Comparison of ENCODE assay signal across 1 cellular context in genomic region chr9:83977196-83977595, GRCh38.
TF ChIP-seq lines count a peak whose summit lies in the region.

No MANE protein-coding gene starts in this region.

TF ChIP-seq in K562, 482 proteins besides CTCF, POLR2A, EP300 and RAD21 (continued from another document):
- no peak for TF ChIP-seq ELF4 (CRISPR knock-in tag; IDR thresholded peaks at IDR 0.05)
- TF ChIP-seq C11orf30 (IDR thresholded peaks at IDR 0.05; ENCODE audit: low read depth) = peak; percentile 32; the same call in 1 of the 2 replicates
- no peak for TF ChIP-seq BMI1 (IDR thresholded peaks at IDR 0.05; ENCODE audit: low read length)
- no peak for TF ChIP-seq CREM (IDR thresholded peaks at IDR 0.05; ENCODE audit: low read depth)
- TF ChIP-seq, protein P1, sequence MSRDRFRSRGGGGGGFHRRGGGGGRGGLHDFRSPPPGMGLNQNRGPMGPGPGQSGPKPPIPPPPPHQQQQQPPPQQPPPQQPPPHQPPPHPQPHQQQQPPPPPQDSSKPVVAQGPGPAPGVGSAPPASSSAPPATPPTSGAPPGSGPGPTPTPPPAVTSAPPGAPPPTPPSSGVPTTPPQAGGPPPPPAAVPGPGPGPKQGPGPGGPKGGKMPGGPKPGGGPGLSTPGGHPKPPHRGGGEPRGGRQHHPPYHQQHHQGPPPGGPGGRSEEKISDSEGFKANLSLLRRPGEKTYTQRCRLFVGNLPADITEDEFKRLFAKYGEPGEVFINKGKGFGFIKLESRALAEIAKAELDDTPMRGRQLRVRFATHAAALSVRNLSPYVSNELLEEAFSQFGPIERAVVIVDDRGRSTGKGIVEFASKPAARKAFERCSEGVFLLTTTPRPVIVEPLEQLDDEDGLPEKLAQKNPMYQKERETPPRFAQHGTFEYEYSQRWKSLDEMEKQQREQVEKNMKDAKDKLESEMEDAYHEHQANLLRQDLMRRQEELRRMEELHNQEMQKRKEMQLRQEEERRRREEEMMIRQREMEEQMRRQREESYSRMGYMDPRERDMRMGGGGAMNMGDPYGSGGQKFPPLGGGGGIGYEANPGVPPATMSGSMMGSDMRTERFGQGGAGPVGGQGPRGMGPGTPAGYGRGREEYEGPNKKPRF (IDR thresholded peaks at IDR 0.05; ENCODE audit: low read depth, low read length) = no peak
- TF ChIP-seq SIRT6 (IDR thresholded peaks at IDR 0.05; ENCODE audit: low read depth, low read length) = no peak
- peak; percentile 31; the same call in 1 of the 2 replicates for TF ChIP-seq MAFG (tag; conservative IDR thresholded peaks at IDR 0.05)
- TF ChIP-seq, protein P2, sequence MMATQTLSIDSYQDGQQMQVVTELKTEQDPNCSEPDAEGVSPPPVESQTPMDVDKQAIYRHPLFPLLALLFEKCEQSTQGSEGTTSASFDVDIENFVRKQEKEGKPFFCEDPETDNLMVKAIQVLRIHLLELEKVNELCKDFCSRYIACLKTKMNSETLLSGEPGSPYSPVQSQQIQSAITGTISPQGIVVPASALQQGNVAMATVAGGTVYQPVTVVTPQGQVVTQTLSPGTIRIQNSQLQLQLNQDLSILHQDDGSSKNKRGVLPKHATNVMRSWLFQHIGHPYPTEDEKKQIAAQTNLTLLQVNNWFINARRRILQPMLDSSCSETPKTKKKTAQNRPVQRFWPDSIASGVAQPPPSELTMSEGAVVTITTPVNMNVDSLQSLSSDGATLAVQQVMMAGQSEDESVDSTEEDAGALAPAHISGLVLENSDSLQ (IDR thresholded peaks at IDR 0.05) = no peak
- TF ChIP-seq MCM2 (IDR thresholded peaks at IDR 0.05; ENCODE audit: low read depth) = no peak
- no peak for TF ChIP-seq ZKSCAN8 (CRISPR knock-in tag; IDR thresholded peaks at IDR 0.05)
- TF ChIP-seq E2F6 (IDR thresholded peaks at IDR 0.05; ENCODE audit: borderline replicate concordance in 1 of 2, extremely low read depth in 1 of 2, insufficient read depth in 1 of 2, insufficient read length in 1 of 2, low read depth in 1 of 2, low read length in 1 of 2, poor library complexity in 1 of 2, severe bottlenecking in 1 of 2) = no peak
- TF ChIP-seq HMG20B (CRISPR knock-in tag; IDR thresholded peaks at IDR 0.05) = no peak
- no peak for TF ChIP-seq ZNF589 (CRISPR knock-in tag; IDR thresholded peaks at IDR 0.05; ENCODE audit: low read depth)
- no peak for TF ChIP-seq ELK1 (CRISPR knock-in tag; IDR thresholded peaks at IDR 0.05)
- no peak for TF ChIP-seq KDM2B (CRISPR knock-in tag; IDR thresholded peaks at IDR 0.05)
- TF ChIP-seq ZNF316 (IDR thresholded peaks at IDR 0.05) = peak; percentile 64
- no peak for TF ChIP-seq SMARCE1 (IDR thresholded peaks at IDR 0.05)
- no peak for TF ChIP-seq TAL1 (IDR thresholded peaks at IDR 0.05)
- TF ChIP-seq HBP1 (CRISPR knock-in tag; IDR thresholded peaks at IDR 0.05) = no peak
- TF ChIP-seq SMARCC2 (IDR thresholded peaks at IDR 0.05; ENCODE audit: low read depth) = no peak
- TF ChIP-seq, protein P3, sequence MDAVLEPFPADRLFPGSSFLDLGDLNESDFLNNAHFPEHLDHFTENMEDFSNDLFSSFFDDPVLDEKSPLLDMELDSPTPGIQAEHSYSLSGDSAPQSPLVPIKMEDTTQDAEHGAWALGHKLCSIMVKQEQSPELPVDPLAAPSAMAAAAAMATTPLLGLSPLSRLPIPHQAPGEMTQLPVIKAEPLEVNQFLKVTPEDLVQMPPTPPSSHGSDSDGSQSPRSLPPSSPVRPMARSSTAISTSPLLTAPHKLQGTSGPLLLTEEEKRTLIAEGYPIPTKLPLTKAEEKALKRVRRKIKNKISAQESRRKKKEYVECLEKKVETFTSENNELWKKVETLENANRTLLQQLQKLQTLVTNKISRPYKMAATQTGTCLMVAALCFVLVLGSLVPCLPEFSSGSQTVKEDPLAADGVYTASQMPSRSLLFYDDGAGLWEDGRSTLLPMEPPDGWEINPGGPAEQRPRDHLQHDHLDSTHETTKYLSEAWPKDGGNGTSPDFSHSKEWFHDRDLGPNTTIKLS (IDR thresholded peaks at IDR 0.05; ENCODE audit: borderline replicate concordance, low read depth) = no peak
- no peak for TF ChIP-seq ARID4B (CRISPR knock-in tag; IDR thresholded peaks at IDR 0.05)
- 0 out of 2 replicates have a peak, but pooled peaks have one; percentile 37 for TF ChIP-seq MAFF (IDR thresholded peaks at IDR 0.05; ENCODE audit: low read length)
- TF ChIP-seq, protein P4, sequence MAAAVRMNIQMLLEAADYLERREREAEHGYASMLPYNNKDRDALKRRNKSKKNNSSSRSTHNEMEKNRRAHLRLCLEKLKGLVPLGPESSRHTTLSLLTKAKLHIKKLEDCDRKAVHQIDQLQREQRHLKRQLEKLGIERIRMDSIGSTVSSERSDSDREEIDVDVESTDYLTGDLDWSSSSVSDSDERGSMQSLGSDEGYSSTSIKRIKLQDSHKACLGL (CRISPR knock-in tag; IDR thresholded peaks at IDR 0.05; ENCODE audit: borderline replicate concordance, poor library complexity, severe bottlenecking) = no peak
- no peak for TF ChIP-seq RB1 (IDR thresholded peaks at IDR 0.05; ENCODE audit: low read depth)
- no peak for TF ChIP-seq HOXB6 (CRISPR knock-in tag; IDR thresholded peaks at IDR 0.05; ENCODE audit: borderline replicate concordance)
- TF ChIP-seq ZC3H8 (IDR thresholded peaks at IDR 0.05) = no peak
- TF ChIP-seq DACH1 (IDR thresholded peaks at IDR 0.05; ENCODE audit: partially characterized antibody) = no peak
- TF ChIP-seq, protein P5, sequence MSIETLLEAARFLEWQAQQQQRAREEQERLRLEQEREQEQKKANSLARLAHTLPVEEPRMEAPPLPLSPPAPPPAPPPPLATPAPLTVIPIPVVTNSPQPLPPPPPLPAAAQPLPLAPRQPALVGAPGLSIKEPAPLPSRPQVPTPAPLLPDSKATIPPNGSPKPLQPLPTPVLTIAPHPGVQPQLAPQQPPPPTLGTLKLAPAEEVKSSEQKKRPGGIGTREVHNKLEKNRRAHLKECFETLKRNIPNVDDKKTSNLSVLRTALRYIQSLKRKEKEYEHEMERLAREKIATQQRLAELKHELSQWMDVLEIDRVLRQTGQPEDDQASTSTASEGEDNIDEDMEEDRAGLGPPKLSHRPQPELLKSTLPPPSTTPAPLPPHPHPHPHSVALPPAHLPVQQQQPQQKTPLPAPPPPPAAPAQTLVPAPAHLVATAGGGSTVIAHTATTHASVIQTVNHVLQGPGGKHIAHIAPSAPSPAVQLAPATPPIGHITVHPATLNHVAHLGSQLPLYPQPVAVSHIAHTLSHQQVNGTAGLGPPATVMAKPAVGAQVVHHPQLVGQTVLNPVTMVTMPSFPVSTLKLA (conservative IDR thresholded peaks at IDR 0.05) = no peak
- TF ChIP-seq ZBTB11 (CRISPR knock-in tag; IDR thresholded peaks at IDR 0.05) = no peak
- TF ChIP-seq CEBPB (tag; IDR thresholded peaks at IDR 0.05) = no peak
- TF ChIP-seq GTF2F1 (IDR thresholded peaks at IDR 0.05; ENCODE audit: low read depth, low read length) = no peak
